23 cellular contexts compared by ENCODE assay signal in genomic region chr3:29771602-29772001, GRCh38.
DNase-seq lines count a peak whose midpoint lies in the region; ATAC-seq, FAIRE-seq and TF ChIP-seq lines count a peak whose summit lies in the region.
"Had no signal": no experiment of that assay in that cellular context is flagged by ENCODE, and none has a peak within 500 bp of the region (broad histone marks: within the 10 kb centered on the region; RNA-seq: fewer than 3 reads in every experiment).

No MANE protein-coding gene starts in this region.

- H2BK15ac ChIP-seq in H1 (ENCODE audit: low read length): no peak overlapping the region

- H3K4me2 ChIP-seq in H1 (ENCODE audit: insufficient read depth in 1 of 2, low read depth in 2 of 2, low read length in 2 of 2): peak overlapping the region in 1 of 2 experiments; percentile 2; a peak in 1 of 4 replicates

- no peak overlapping the region for H3K18ac ChIP-seq in H1 (ENCODE audit: extremely low read depth, low read length)

- H3K9me3 ChIP-seq in H1 (ENCODE audit: insufficient read depth in 2 of 2, low read depth in 1 of 2, low read length in 1 of 2): no peaks in the 10 kb centered on the region
- H3K9me3 ChIP-seq: SJCRH30 had no signal

- no peak overlapping the region for H3K27ac ChIP-seq in H1 (ENCODE audit: low read depth, low read length)
- H3K27ac ChIP-seq: SJCRH30 had no signal

- no peak overlapping the region for H4K5ac ChIP-seq in H1 (ENCODE audit: insufficient read length, low read depth, low read length)

- intact Hi-C loops in left ventricle myocardium superior (cut with micrococcal nuclease): no loop called here

- POLR2A ChIA-PET in H1 (lab: Charles Lee; ENCODE audit: partially characterized antibody): no interaction called here

- CTCF ChIA-PET in H1 (lab: Charles Lee; ENCODE audit: partially characterized antibody): interaction anchor here (0.8 to 1.5 kb wide), 2 partner anchors 12 to 42 kb away, joined by 3 read pairs; no protein-coding TSS in a partner anchor

- H3K4ac ChIP-seq in H1 (replicated peaks; ENCODE audit: insufficient read length, low read depth, low read length): no peak overlapping the region

- no peak overlapping the region for H2BK120ac ChIP-seq in H1 (replicated peaks; ENCODE audit: low read depth, low read length)

- H3K4me3 ChIP-seq in H1 (ENCODE audit: extremely low read depth in 1 of 4, insufficient read depth in 2 of 4, low read depth in 3 of 4, low read length in 4 of 4): no peak overlapping the region; a peak in 1 of 8 replicates
- H3K4me3 ChIP-seq: SJCRH30 had no signal

- 0 out of 2 replicates have a peak overlapping the region, but pooled peaks have one; percentile 28 for H2BK5ac ChIP-seq in H1 (ENCODE audit: low read depth, low read length)

- no peak overlapping the region for H2BK20ac ChIP-seq in H1 (ENCODE audit: low read length)

- no peak for TF ChIP-seq RAD21 in H1 (IDR thresholded peaks at IDR 0.05 in 1 of 2, conservative IDR thresholded peaks at IDR 0.05 in 1 of 2; ENCODE audit: low read depth in 2 of 2, low read length in 2 of 2)

- no peak overlapping the region for H3K56ac ChIP-seq in H1 (replicated peaks; ENCODE audit: insufficient read length, low read depth, low read length)

- no peaks in the 10 kb centered on the region for H3K36me3 ChIP-seq in H1 (ENCODE audit: control insufficient read depth in 2 of 4, insufficient read depth in 4 of 4, low read length in 3 of 4)
- H3K36me3 ChIP-seq: SJCRH30 had no signal

- peak; percentile 69 to 77 for DNase-seq in Kasumi-1 (lab: John Stamatoyannopoulos, UW)
- peak; percentile 46 for DNase-seq in OCI-M1 (lab: John Stamatoyannopoulos, UW)
- no peak for DNase-seq in H1 (ENCODE audit: low read depth in 1 of 2, low spot score in 2 of 2)
- no peak for DNase-seq in left ventricle myocardium superior
- DNase-seq in activated CD4-positive, alpha-beta T cell treated with anti-CD3 and anti-CD28 coated beads for 4 hours: no peak
- no peak for DNase-seq in NCI-H510A (lab: John Stamatoyannopoulos, UW)
- DNase-seq: C1 segment of cervical spinal cord; Calu3; CD8-positive, alpha-beta T cell; DND-41; Karpas-422; MV-4-11; NCI-H1105; NCI-H1436 treated with DMSO at 0.1 percent for 48 hours; NCI-H1930; NCI-H2107; NCI-H524 treated with DMSO at 0.1 percent for 48 hours; NCI-H774; PC-3; SJCRH30 had no signal

- H2AK5ac ChIP-seq in H1 (ENCODE audit: low read depth, low read length): no peak overlapping the region

- peaks cover 0 to 5% (median 2%) of the 10 kb centered on the region in 4 experiments; a peak in 2 of 7 replicates for H3K4me1 ChIP-seq in H1 (replicated peaks in 1 of 4; ENCODE audit: control insufficient read depth in 3 of 4, insufficient read depth in 4 of 4, low read length in 3 of 4)
- H3K4me1 ChIP-seq: SJCRH30 had no signal

- H3K23me2 ChIP-seq in H1 (ENCODE audit: low read depth, low read length): no peaks in the 10 kb centered on the region

- H3K79me1 ChIP-seq in H1 (ENCODE audit: low read depth, low read length): no peaks in the 10 kb centered on the region

- H3K79me2 ChIP-seq in H1 (ENCODE audit: control insufficient read depth in 1 of 2, insufficient read depth in 2 of 2, low read length in 2 of 2): no peaks in the 10 kb centered on the region

- no peak for TF ChIP-seq POLR2A in H1 (IDR thresholded peaks at IDR 0.05; ENCODE audit: control extremely low read depth in 1 of 2, low read depth in 2 of 2, low read length in 2 of 2)

- H4K20me1 ChIP-seq in H1 (replicated peaks in 1 of 2; ENCODE audit: control insufficient read depth in 1 of 2, insufficient read depth in 2 of 2, low read length in 2 of 2): no peaks in the 10 kb centered on the region

- no peak overlapping the region for H4K8ac ChIP-seq in H1 (ENCODE audit: extremely low read depth, insufficient read depth, low read length)

- H3K27me3 ChIP-seq in H1 (replicated peaks in 1 of 4; ENCODE audit: control insufficient read depth in 3 of 4, extremely low read depth in 1 of 4, insufficient read depth in 3 of 4, low read length in 3 of 4): no peaks in the 10 kb centered on the region
- H3K27me3 ChIP-seq: SJCRH30 had no signal

- no peak for FAIRE-seq in H1 (lab: Jason Lieb, UNC)
- FAIRE-seq: GM12892 had no signal

- no peak overlapping the region for H2BK12ac ChIP-seq in H1 (ENCODE audit: low read depth, low read length)

- H3K23ac ChIP-seq in H1 (ENCODE audit: insufficient read length): no peak overlapping the region

- TF ChIP-seq EP300 in H1 (IDR thresholded peaks at IDR 0.05; ENCODE audit: borderline replicate concordance in 1 of 2, low read depth in 2 of 2, low read length in 2 of 2): no peak

- no peak overlapping the region for H3K14ac ChIP-seq in H1 (ENCODE audit: insufficient read length)

- no peak overlapping the region for H3K9ac ChIP-seq in H1 (replicated peaks in 1 of 4; ENCODE audit: extremely low read depth in 1 of 4, low read depth in 3 of 4, low read length in 3 of 4)

- ATAC-seq in HG02571 (IDR thresholded peaks at IDR 0.05; ENCODE audit: unreplicated experiment) (no peak), left ventricle myocardium superior (no peak)
- ATAC-seq: CD8-positive, alpha-beta T cell; PC-3; Right ventricle myocardium inferior had no signal

- 86% methylated on average over 3 of the region's 3 CpGs; no CpG with 5 or more reads in 1 of the 2 experiments for WGBS in H1 (ENCODE audit: extremely low coverage in 1 of 2, insufficient coverage in 1 of 2, insufficient read length in 1 of 2, insufficient replicate concordance in 2 of 2, low coverage in 1 of 2, low lambda C conversion rate in 2 of 2, missing lambda C conversion rate in 1 of 2), 2 experiments

- H4K91ac ChIP-seq in H1 (replicated peaks; ENCODE audit: insufficient read length, low read length): no peak overlapping the region

- H2AFZ ChIP-seq in H1 (ENCODE audit: low read length): peak overlapping the region; percentile 57; the same call in 1 of the 2 replicates

- TF ChIP-seq CTCF in H1 (IDR thresholded peaks at IDR 0.05; ENCODE audit: control extremely low read depth in 1 of 3, insufficient read depth in 1 of 3, low read depth in 1 of 3, low read length in 3 of 3): no peak

TF ChIP-seq in H1, 55 proteins besides CTCF, POLR2A, EP300 and RAD21:
- TF ChIP-seq SP2 (IDR thresholded peaks at IDR 0.05; ENCODE audit: low read length): no peak
TF ChIP-seq in H1: peak in this region for 0.

Comparison
In these comparisons a context has a peak if more than half of its experiments do, and no peak if none do; other contexts are left out.
1. DNase-seq: peak in Kasumi-1 (2 of 2) and OCI-M1 (single experiment); none in H1 (0 of 2), left ventricle myocardium superior (single experiment), activated CD4-positive, alpha-beta T cell treated with anti-CD3 and anti-CD28 coated beads for 4 hours (0 of 2) and NCI-H510A (single experiment).